In the genomic region with DNA sequence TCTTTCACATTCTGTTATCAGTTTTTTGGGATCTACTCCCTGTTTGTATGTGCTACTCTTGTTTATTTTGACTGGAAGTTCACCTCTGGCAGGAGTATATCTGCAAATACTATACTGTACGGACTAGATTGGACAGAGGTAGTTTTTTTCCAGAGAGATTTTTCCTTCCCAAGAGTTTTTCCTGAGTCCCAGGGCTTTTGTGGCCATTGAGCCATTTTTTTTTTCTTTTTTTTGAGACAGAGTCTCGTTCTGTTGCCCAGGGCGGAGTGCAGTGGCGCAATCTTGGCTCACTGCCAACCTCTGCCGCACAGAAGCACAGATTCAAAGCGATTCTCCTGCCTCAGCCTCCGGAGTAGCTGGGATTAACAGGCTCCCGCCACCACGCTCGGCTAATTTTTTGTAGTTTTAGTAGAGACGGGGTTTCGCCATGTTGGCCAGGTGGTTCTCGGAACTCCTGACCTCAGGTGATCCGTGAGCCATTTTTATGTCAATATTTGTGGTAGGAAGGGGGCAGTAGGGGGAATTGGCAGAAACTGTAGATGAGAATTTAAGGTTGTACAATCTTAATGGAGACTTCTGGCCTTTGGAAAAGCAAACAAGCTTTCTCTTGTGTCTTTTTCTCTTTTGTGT, we compare ENCODE assay signal across 1 cellular context.
TF ChIP-seq lines count a peak whose summit lies in the region.

No MANE protein-coding gene starts in this region.

TF ChIP-seq in HepG2, 621 proteins besides CTCF, POLR2A, EP300 and RAD21 (continued from another document):
- TF ChIP-seq AGO1 (IDR thresholded peaks at IDR 0.05; ENCODE audit: low read depth, low read length, poor library complexity, severe bottlenecking) (no peak), ZNF83 (CRISPR knock-in tag; IDR thresholded peaks at IDR 0.05; ENCODE audit: borderline replicate concordance) (no peak), BRD4 (CRISPR knock-in tag; IDR thresholded peaks at IDR 0.05) (no peak), ISX (CRISPR knock-in tag; conservative IDR thresholded peaks at IDR 0.05) (no peak), ZNF263 (CRISPR knock-in tag; IDR thresholded peaks at IDR 0.05) (no peak), ZNF414 (CRISPR knock-in tag; IDR thresholded peaks at IDR 0.05) (no peak), ZFP41 (CRISPR knock-in tag; IDR thresholded peaks at IDR 0.05; ENCODE audit: borderline replicate concordance) (no peak), ZNF274 (CRISPR knock-in tag; IDR thresholded peaks at IDR 0.05) (no peak), ZNF674 (CRISPR knock-in tag; IDR thresholded peaks at IDR 0.05; ENCODE audit: low read depth) (no peak), ZNF879 (CRISPR knock-in tag; IDR thresholded peaks at IDR 0.05) (no peak), ZNF431 (CRISPR knock-in tag; IDR thresholded peaks at IDR 0.05; ENCODE audit: borderline replicate concordance, low read depth) (no peak; the same call in 1 of the 2 replicates), ZNF746 (CRISPR knock-in tag; IDR thresholded peaks at IDR 0.05) (0 out of 2 replicates have a peak, but pooled peaks have one; percentile 42), MAF1 (CRISPR knock-in tag; IDR thresholded peaks at IDR 0.05; ENCODE audit: borderline replicate concordance) (0 out of 2 replicates have a peak, but pooled peaks have one; percentile 47), ZSCAN22 (CRISPR knock-in tag; IDR thresholded peaks at IDR 0.05) (no peak), SNAPC5 (CRISPR knock-in tag; IDR thresholded peaks at IDR 0.05; ENCODE audit: borderline replicate concordance) (no peak)
- TF ChIP-seq, protein P1, sequence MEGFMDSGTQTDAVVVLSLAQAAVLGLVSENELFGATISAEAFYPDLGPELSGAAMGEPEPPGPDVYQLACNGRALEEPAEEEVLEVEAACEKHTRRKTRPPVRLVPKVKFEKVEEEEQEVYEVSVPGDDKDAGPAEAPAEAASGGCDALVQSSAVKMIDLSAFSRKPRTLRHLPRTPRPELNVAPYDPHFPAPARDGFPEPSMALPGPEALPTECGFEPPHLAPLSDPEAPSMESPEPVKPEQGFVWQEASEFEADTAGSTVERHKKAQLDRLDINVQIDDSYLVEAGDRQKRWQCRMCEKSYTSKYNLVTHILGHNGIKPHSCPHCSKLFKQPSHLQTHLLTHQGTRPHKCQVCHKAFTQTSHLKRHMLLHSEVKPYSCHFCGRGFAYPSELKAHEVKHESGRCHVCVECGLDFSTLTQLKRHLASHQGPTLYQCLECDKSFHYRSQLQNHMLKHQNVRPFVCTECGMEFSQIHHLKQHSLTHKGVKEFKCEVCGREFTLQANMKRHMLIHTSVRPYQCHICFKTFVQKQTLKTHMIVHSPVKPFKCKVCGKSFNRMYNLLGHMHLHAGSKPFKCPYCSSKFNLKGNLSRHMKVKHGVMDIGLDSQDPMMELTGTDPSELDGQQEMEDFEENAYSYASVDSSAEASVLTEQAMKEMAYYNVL (CRISPR knock-in tag; IDR thresholded peaks at IDR 0.05; ENCODE audit: borderline replicate concordance), result peak; percentile 89
